31 cellular contexts compared by ENCODE assay signal in genomic region chr4:121148621-121149020, GRCh38. TPM values are rescaled to one million over a fixed set of nuclear protein-coding genes. Genes with fewer than 3 reads are reported as not detected.
"Had no signal": no experiment of that assay in that cellular context is flagged by ENCODE, and none has a peak within 500 bp of the region (broad histone marks: within the 10 kb centered on the region; RNA-seq: fewer than 3 reads in every experiment).

No MANE protein-coding gene starts in this region.

- H3K27me3 ChIP-seq: ascending aorta, breast epithelium, cardiac muscle cell, esophagus muscularis mucosa, foreskin keratinocyte, gastrocnemius medialis had no signal

- H3K27ac Mint-ChIP-seq: activated CD4-positive, alpha-beta memory T cell treated with anti-CD3 and anti-CD28 coated beads for 36 hours; activated CD4-positive, alpha-beta T cell treated with anti-CD3 and anti-CD28 coated beads for 36 hours; activated CD8-positive, alpha-beta memory T cell treated with anti-CD3 and anti-CD28 coated beads, Interleukin-2, amount 10 ng/mL, durations not matched to agents 7 days and 5 days; activated CD8-positive, alpha-beta T cell treated with anti-CD3 and anti-CD28 coated beads, Interleukin-2, amount 10 ng/mL, durations not matched to agents 7 days and 5 days; activated naive CD4-positive, alpha-beta T cell treated with anti-CD3 and anti-CD28 coated beads for 36 hours; activated naive CD4-positive, alpha-beta T cell treated with anti-CD3 and anti-CD28 coated beads, Interleukin-2, amount 50 U/mL, for 24 hours; activated naive CD8-positive, alpha-beta T cell treated with anti-CD3 and anti-CD28 coated beads, Interleukin-2, amount 10 ng/mL, durations not matched to agents 7 days and 5 days; activated T-helper 1 cell treated with anti-CD3 and anti-CD28 coated beads, Interleukin-12 subunit alpha, Interleukin-12 subunit beta, Interleukin-2, Interleukin-4 antibody, amounts not matched to agents 30 ng/mL and 10 ng/mL and 1 ng/mL, durations not matched to agents 14 hours and 24 hours and 36 hours; brain; dendritic cell treated with granulocyte-macrophage colony-stimulating factor and Interleukin-4, amounts not matched to agents 40 ng/mL and 50 ng/mL, for 4 days; endodermal cell had no signal

- H3K9me3 Mint-ChIP-seq: activated CD4-positive, alpha-beta memory T cell treated with anti-CD3 and anti-CD28 coated beads for 36 hours; activated CD4-positive, alpha-beta T cell treated with anti-CD3 and anti-CD28 coated beads, Interleukin-2, amount 10 ng/mL, durations not matched to agents 24 days and 14 days; activated naive CD4-positive, alpha-beta T cell treated with anti-CD3 and anti-CD28 coated beads for 36 hours; activated naive CD4-positive, alpha-beta T cell treated with anti-CD3 and anti-CD28 coated beads, Interleukin-2, amount 50 U/mL, for 24 hours; activated naive CD8-positive, alpha-beta T cell treated with anti-CD3 and anti-CD28 coated beads, Interleukin-2, amount 10 ng/mL, durations not matched to agents 7 days and 5 days; activated T-helper 2 cell treated with anti-CD3 and anti-CD28 coated beads, Interferon-gamma antibody, Interleukin-2, Interleukin-4, amounts not matched to agents 10 μg/mL and 5 μg/mL and 100 μg/mL, durations not matched to agents 14 hours and 24 hours and 36 hours; brain; dendritic cell treated with granulocyte-macrophage colony-stimulating factor and Interleukin-4, amounts not matched to agents 40 ng/mL and 50 ng/mL, for 4 days; endodermal cell had no signal

- DNase-seq: activated CD4-positive, alpha-beta memory T cell treated with anti-CD3 and anti-CD28 coated beads for 36 hours; activated CD4-positive, alpha-beta T cell treated with anti-CD3 and anti-CD28 coated beads for 36 hours; activated CD4-positive, alpha-beta T cell treated with anti-CD3 and anti-CD28 coated beads, Interleukin-2, amount 10 ng/mL, durations not matched to agents 24 days and 14 days; activated CD4-positive, CD25-positive, alpha-beta regulatory T cell; activated CD4-positive, CD25-positive, alpha-beta regulatory T cell treated with anti-CD3 and anti-CD28 coated beads, Interleukin-2, amount 50 U/mL, for 72 hours; activated CD8-positive, alpha-beta memory T cell treated with anti-CD3 and anti-CD28 coated beads, Interleukin-2, amount 10 ng/mL, durations not matched to agents 7 days and 5 days; activated CD8-positive, alpha-beta memory T cell treated with anti-CD3 and anti-CD28 coated beads, Interleukin-2, amount 50 U/mL, for 4 hours; activated CD8-positive, alpha-beta T cell treated with anti-CD3 and anti-CD28 coated beads, Interleukin-2, amount 10 ng/mL, durations not matched to agents 7 days and 5 days; activated effector memory CD4-positive, alpha-beta T cell treated with anti-CD3 and anti-CD28 coated beads, Interleukin-2, amount 50 U/mL, for 16 hours; activated naive CD4-positive, alpha-beta T cell treated with anti-CD3 and anti-CD28 coated beads for 36 hours; activated naive CD8-positive, alpha-beta T cell treated with anti-CD3 and anti-CD28 coated beads, Interleukin-2, amount 10 ng/mL, durations not matched to agents 7 days and 5 days; activated T-cell treated with anti-CD3 and anti-CD28 coated beads, Interleukin-2, amount 50 U/mL, for 1 hour; activated T-cell treated with anti-CD3 and anti-CD28 coated beads, Interleukin-2, amount 50 U/mL, for 48 hours; central memory CD4-positive, alpha-beta T cell; dorsolateral prefrontal cortex; effector memory CD4-positive, alpha-beta T cell; endodermal cell; foreskin keratinocyte; gastrocnemius medialis; glutamatergic neuron; heart left ventricle had no signal

- H3K4me1 Mint-ChIP-seq: brain, endodermal cell had no signal

- H3K36me3 Mint-ChIP-seq: brain had no signal

- H3K4me3 ChIP-seq: ascending aorta, breast epithelium, cardiac muscle cell, coronary artery, dorsolateral prefrontal cortex, esophagus muscularis mucosa, gastrocnemius medialis, heart left ventricle had no signal

- H3K36me3 ChIP-seq: ascending aorta, breast epithelium, cardiac muscle cell, esophagus muscularis mucosa, gastrocnemius medialis, heart left ventricle had no signal

- H3K27me3 Mint-ChIP-seq: activated CD4-positive, alpha-beta memory T cell treated with anti-CD3 and anti-CD28 coated beads for 36 hours; activated CD8-positive, alpha-beta memory T cell treated with anti-CD3 and anti-CD28 coated beads, Interleukin-2, amount 10 ng/mL, durations not matched to agents 7 days and 5 days; activated naive CD4-positive, alpha-beta T cell treated with anti-CD3 and anti-CD28 coated beads, Interleukin-2, amount 50 U/mL, for 24 hours; activated naive CD8-positive, alpha-beta T cell treated with anti-CD3 and anti-CD28 coated beads, Interleukin-2, amount 10 ng/mL, durations not matched to agents 7 days and 5 days; brain had no signal

- H3K27ac ChIP-seq: ascending aorta, breast epithelium, cardiac muscle cell, coronary artery, dorsolateral prefrontal cortex, esophagus muscularis mucosa, foreskin keratinocyte, gastrocnemius medialis, heart left ventricle had no signal

- H3K4me1 ChIP-seq: ascending aorta, breast epithelium, esophagus muscularis mucosa, foreskin keratinocyte, gastrocnemius medialis had no signal

- H3K9me3 ChIP-seq: ascending aorta, breast epithelium, esophagus muscularis mucosa, gastrocnemius medialis, heart left ventricle had no signal

- H3K4me3 Mint-ChIP-seq: activated CD4-positive, alpha-beta memory T cell treated with anti-CD3 and anti-CD28 coated beads for 36 hours; activated CD4-positive, alpha-beta T cell treated with anti-CD3 and anti-CD28 coated beads for 36 hours; activated CD4-positive, alpha-beta T cell treated with anti-CD3 and anti-CD28 coated beads, Interleukin-2, amount 10 ng/mL, durations not matched to agents 24 days and 14 days; activated CD8-positive, alpha-beta memory T cell treated with anti-CD3 and anti-CD28 coated beads, Interleukin-2, amount 10 ng/mL, durations not matched to agents 7 days and 5 days; activated CD8-positive, alpha-beta T cell treated with anti-CD3 and anti-CD28 coated beads, Interleukin-2, amount 10 ng/mL, durations not matched to agents 7 days and 5 days; activated naive CD4-positive, alpha-beta T cell treated with anti-CD3 and anti-CD28 coated beads for 36 hours; activated naive CD4-positive, alpha-beta T cell treated with anti-CD3 and anti-CD28 coated beads, Interleukin-2, amount 50 U/mL, for 24 hours; activated naive CD8-positive, alpha-beta T cell treated with anti-CD3 and anti-CD28 coated beads, Interleukin-2, amount 10 ng/mL, durations not matched to agents 7 days and 5 days; activated T-helper 1 cell treated with anti-CD3 and anti-CD28 coated beads, Interleukin-12 subunit alpha, Interleukin-12 subunit beta, Interleukin-2, Interleukin-4 antibody, amounts not matched to agents 30 ng/mL and 10 ng/mL and 1 ng/mL, durations not matched to agents 14 hours and 24 hours and 36 hours; brain; dendritic cell treated with granulocyte-macrophage colony-stimulating factor and Interleukin-4, amounts not matched to agents 40 ng/mL and 50 ng/mL, for 4 days; endodermal cell had no signal

- ATAC-seq: activated CD4-positive, alpha-beta T cell treated with anti-CD3 and anti-CD28 coated beads for 36 hours; activated CD8-positive, alpha-beta memory T cell treated with anti-CD3 and anti-CD28 coated beads, Interleukin-2, amount 10 ng/mL, durations not matched to agents 7 days and 5 days; activated CD8-positive, alpha-beta T cell treated with anti-CD3 and anti-CD28 coated beads, Interleukin-2, amount 10 ng/mL, durations not matched to agents 7 days and 5 days; foreskin keratinocyte; gastrocnemius medialis; heart left ventricle had no signal

RNA-seq across cellular contexts. Expression of gene TNIP3, which starts 15.5 kb away (rescaled TPM):
- total RNA-seq: ascending aorta, cardiac muscle cell, gastrocnemius medialis had no signal
